Comparison of ENCODE assay signal across 9 cellular contexts in the genomic region with DNA sequence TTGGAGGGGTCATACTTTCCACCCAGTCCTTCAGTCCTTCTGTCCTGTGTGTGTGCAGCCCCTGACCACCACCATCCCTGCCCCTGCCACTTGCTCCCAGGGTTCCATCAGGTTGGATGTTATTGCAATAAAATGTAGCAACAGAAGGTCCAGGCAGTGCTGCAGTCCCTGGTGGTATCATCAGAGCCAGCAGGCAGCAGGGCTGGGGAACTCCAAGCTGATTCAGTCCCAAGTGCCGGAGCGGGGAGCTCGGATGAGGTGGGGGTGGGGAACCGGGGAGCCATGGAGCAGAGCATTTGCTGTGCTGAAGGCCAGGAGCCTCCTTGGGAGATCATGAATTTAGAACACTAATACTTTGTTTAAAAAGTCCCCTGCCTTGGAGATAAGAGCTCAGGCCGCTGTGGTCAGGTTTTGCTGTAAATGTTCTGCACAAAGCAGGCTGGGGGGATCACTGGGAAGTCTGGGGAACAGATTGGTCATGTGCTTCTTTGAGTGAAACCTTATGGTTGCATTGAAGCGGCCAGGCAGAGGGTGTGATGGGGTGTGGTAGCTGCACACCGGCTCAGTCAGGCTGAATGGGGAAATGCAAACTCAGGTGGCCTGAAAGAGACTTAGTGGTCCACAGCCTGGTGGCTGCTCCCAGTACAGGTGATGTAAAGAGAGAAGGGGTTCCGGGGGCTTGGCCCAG.
DNase-seq lines count a peak whose midpoint lies in the region; ATAC-seq, FAIRE-seq and TF ChIP-seq lines count a peak whose summit lies in the region.
"Had no signal": no experiment of that assay in that cellular context is flagged by ENCODE, and none has a peak within 500 bp of the region (broad histone marks: within the 10 kb centered on the region; RNA-seq: fewer than 3 reads in every experiment).

No MANE protein-coding gene starts in this region.

- no peak for DNase-seq in stimulated activated naive CD8-positive, alpha-beta T cell treated with anti-CD3 and anti-CD28 coated beads, Interleukin-15, amount 100 ng/mL, for 72 hours
- DNase-seq in stimulated activated naive CD8-positive, alpha-beta T cell treated with anti-CD3 and anti-CD28 coated beads, Interleukin-15, Interleukin-2, amounts not matched to agents 100 U/mL and 50 U/mL, for 24 hours, result no peak
- DNase-seq in GM12878 (ENCODE audit: low read depth, low spot score) (no peak), left colon (peak in 1 of 2 donors; percentile 58), NCI-H187 treated with DMSO at 0.1 percent for 48 hours (lab: John Stamatoyannopoulos, UW) (no peak), OCI-M2 (lab: John Stamatoyannopoulos, UW; ENCODE audit: unreplicated experiment) (no peak), AML-193 (lab: John Stamatoyannopoulos, UW) (no peak), hypothalamus (lab: John Stamatoyannopoulos, UW) (no peak)
- DNase-seq: RPMI8226 had no signal

- H3K4me3 Mint-ChIP-seq in stimulated activated naive CD8-positive, alpha-beta T cell treated with anti-CD3 and anti-CD28 coated beads, Interleukin-15, amount 100 ng/mL, for 72 hours, result no peak overlapping the region

- FAIRE-seq in GM12878 (lab: Jason Lieb, UNC), result no peak

- no peak overlapping the region; the same call in 1 of the 2 replicates for H3K27ac ChIP-seq in GM12878 (ENCODE audit: control insufficient read depth, insufficient read depth)

- H3K4me1 Mint-ChIP-seq in stimulated activated naive CD8-positive, alpha-beta T cell treated with anti-CD3 and anti-CD28 coated beads, Interleukin-15, amount 100 ng/mL, for 72 hours, result peaks cover 73% of the 10 kb centered on the region

- no peak overlapping the region for H3K4me3 ChIP-seq in GM12878

- SMC1A ChIA-PET in GM12878 (lab: Charles Lee; ENCODE audit: uncharacterized antibody, unreplicated experiment), result no interaction called here

- peaks cover 33% of the 10 kb centered on the region for H3K4me1 ChIP-seq in GM12878 (ENCODE audit: control insufficient read depth, insufficient read depth, low read length)

- no peak overlapping the region for H2AFZ ChIP-seq in GM12878 (ENCODE audit: control insufficient read depth, low read depth, low read length)

- no peaks in the 10 kb centered on the region for H3K9me3 ChIP-seq in GM12878 (replicated peaks; ENCODE audit: control insufficient read depth, insufficient read depth, low read length)

- 38% methylated on average over 8 of the region's 8 CpGs for WGBS in GM12878 (ENCODE audit: insufficient coverage, insufficient replicate concordance, low lambda C conversion rate, missing lambda C conversion rate)

- no peak for TF ChIP-seq POLR2A in GM12878 (IDR thresholded peaks at IDR 0.05; ENCODE audit: low read depth, low read length)

- peaks cover 26% of the 10 kb centered on the region for H3K27me3 Mint-ChIP-seq in stimulated activated naive CD8-positive, alpha-beta T cell treated with anti-CD3 and anti-CD28 coated beads, Interleukin-15, amount 100 ng/mL, for 72 hours

- CTCF ChIA-PET in GM12878 (lab: Yijun Ruan, JAX), result interaction anchor here (0.6 to 1.0 kb wide), 2 partner anchors 26 to 34 kb away, joined by 3 read pairs; no protein-coding TSS in a partner anchor

- TF ChIP-seq EP300 in GM12878 (IDR thresholded peaks at IDR 0.05; ENCODE audit: borderline replicate concordance in 1 of 2, control insufficient read depth in 1 of 2, low read depth in 2 of 2, low read length in 2 of 2), result no peak

- intact Hi-C loops in GM12878 (cut with micrococcal nuclease; ENCODE audit: unreplicated experiment) (no loop called here), left colon (cut with DNase I, micrococcal nuclease) (no loop called here)

- H3K36me3 ChIP-seq in GM12878 (ENCODE audit: control insufficient read depth in 2 of 2, insufficient read depth in 2 of 2, low read length in 1 of 2), result peaks cover 0 to 8% of the 10 kb centered on the region in 2 experiments; a peak in 2 of 4 replicates

- POLR2A ChIA-PET in GM12878 (lab: Charles Lee), result interaction anchor here (0.6 kb wide), 1 partner anchor 46 kb away, joined by 4 read pairs; no protein-coding TSS in a partner anchor

- peak; percentile 32 for ATAC-seq in stimulated activated naive CD8-positive, alpha-beta T cell treated with anti-CD3 and anti-CD28 coated beads, Interleukin-15, amount 100 ng/mL, for 72 hours
- ATAC-seq in stimulated activated naive CD8-positive, alpha-beta T cell treated with anti-CD3 and anti-CD28 coated beads, Interleukin-15, Interleukin-2, amounts not matched to agents 100 U/mL and 50 U/mL, for 24 hours, result no peak
- ATAC-seq in GM12878, result peak; percentile 83
- ATAC-seq in left colon, result peak; percentile 67

- H3K27me3 ChIP-seq in GM12878 (replicated peaks in 1 of 2; ENCODE audit: control insufficient read depth in 2 of 2, insufficient read depth in 2 of 2, low read length in 1 of 2), result no peaks in the 10 kb centered on the region

- no peak for TF ChIP-seq CTCF in GM12878 (IDR thresholded peaks at IDR 0.05 in 2 of 3, conservative IDR thresholded peaks at IDR 0.05 in 1 of 3; ENCODE audit: control insufficient read depth in 2 of 3, extremely low read depth in 1 of 3, insufficient read depth in 1 of 3, low read depth in 3 of 3, low read length in 3 of 3)

- peaks cover 25% of the 10 kb centered on the region for H3K79me2 ChIP-seq in GM12878 (ENCODE audit: control insufficient read depth, insufficient read depth, low read length)

- H3K27ac Mint-ChIP-seq in stimulated activated naive CD8-positive, alpha-beta T cell treated with anti-CD3 and anti-CD28 coated beads, Interleukin-15, amount 100 ng/mL, for 72 hours, result no peak overlapping the region

- H3K9ac ChIP-seq in GM12878 (ENCODE audit: control insufficient read depth, insufficient read depth, low read length), result no peak overlapping the region; the same call in 1 of the 2 replicates

- RAD21 ChIA-PET in GM12878 (lab: Charles Lee; ENCODE audit: unreplicated experiment), result no interaction called here

- TF ChIP-seq RAD21 in GM12878 (IDR thresholded peaks at IDR 0.05; ENCODE audit: insufficient read depth, low read depth, low read length), result no peak

- peak overlapping the region; percentile 7; the same call in 1 of the 2 replicates for H3K4me2 ChIP-seq in GM12878 (ENCODE audit: control insufficient read depth, insufficient read depth)

- no peaks in the 10 kb centered on the region for H3K9me3 Mint-ChIP-seq in stimulated activated naive CD8-positive, alpha-beta T cell treated with anti-CD3 and anti-CD28 coated beads, Interleukin-15, amount 100 ng/mL, for 72 hours

- H4K20me1 ChIP-seq in GM12878 (ENCODE audit: control insufficient read depth, insufficient read depth), result no peaks in the 10 kb centered on the region; the same call in 1 of the 2 replicates

- in situ Hi-C loops in GM12878 (cut with MboI), result no loop called here

- no TSS peak for BruUV-seq in GM12878 (replicated peaks; lab: Mats Ljungman, UMichigan)

TF ChIP-seq in GM12878, 131 proteins besides CTCF, POLR2A, EP300 and RAD21:
- TF ChIP-seq IKZF1 (conservative IDR thresholded peaks at IDR 0.05) (peak; percentile 39; the same call in 1 of the 2 replicates), PKNOX1 (IDR thresholded peaks at IDR 0.05) (peak; percentile 18; the same call in 1 of the 2 replicates), RUNX3 (IDR thresholded peaks at IDR 0.05; ENCODE audit: low read length) (peak; percentile 17; the same call in 1 of the 2 replicates), SPI1 (IDR thresholded peaks at IDR 0.05; ENCODE audit: borderline replicate concordance, insufficient read depth, low read depth, low read length) (0 out of 2 replicates have a peak, but pooled peaks have one; percentile 45), KLF5 (IDR thresholded peaks at IDR 0.05; ENCODE audit: partially characterized antibody) (no peak), CEBPZ (IDR thresholded peaks at IDR 0.05; ENCODE audit: low read depth, low read length) (no peak), BHLHE40 (IDR thresholded peaks at IDR 0.05; ENCODE audit: borderline replicate concordance in 1 of 2, low read depth in 2 of 2, low read length in 1 of 2) (peak in 1 of 2 experiments; percentile 55; a peak in 2 of 4 replicates), IKZF2 (IDR thresholded peaks at IDR 0.05) (peak in 1 of 2 experiments; percentile 33; a peak in 2 of 4 replicates)
TF ChIP-seq in GM12878: peak in this region for 6.
